Comparison of ENCODE assay signal across 16 cellular contexts in the genomic region with DNA sequence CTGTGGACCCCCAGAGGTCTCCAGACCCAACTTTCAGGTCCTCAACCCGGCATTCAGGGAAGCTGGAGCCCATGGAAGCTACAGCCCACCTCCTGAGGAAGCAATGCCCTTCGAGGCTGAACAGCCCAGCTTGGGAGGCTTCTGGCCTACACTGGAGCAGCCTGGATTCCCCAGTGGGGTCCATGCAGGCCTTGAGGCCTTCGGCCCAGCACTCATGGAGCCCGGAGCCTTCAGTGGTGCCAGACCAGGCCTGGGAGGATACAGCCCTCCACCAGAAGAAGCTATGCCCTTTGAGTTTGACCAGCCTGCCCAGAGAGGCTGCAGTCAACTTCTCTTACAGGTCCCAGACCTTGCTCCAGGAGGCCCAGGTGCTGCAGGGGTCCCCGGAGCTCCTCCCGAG. TPM values are rescaled to one million over a fixed set of nuclear protein-coding genes. Genes with fewer than 3 reads are reported as not detected.
"Had no signal": no experiment of that assay in that cellular context is flagged by ENCODE, and none has a peak within 500 bp of the region (broad histone marks: within the 10 kb centered on the region; RNA-seq: fewer than 3 reads in every experiment).

No MANE protein-coding gene starts in this region.

- H3K4me1 ChIP-seq: gastrocnemius medialis had no signal

- H3K27ac Mint-ChIP-seq: nephron progenitor cell had no signal

- DNase-seq: effector memory CD4-positive, alpha-beta T cell; heart right ventricle; kidney; left ventricle myocardium inferior; mesenchymal stem cell; sigmoid colon; stomach had no signal

- H3K9me3 ChIP-seq: esophagus muscularis mucosa, gastrocnemius medialis, heart right ventricle, left ventricle myocardium inferior, sigmoid colon, stomach, thoracic aorta, transverse colon had no signal

- H3K36me3 ChIP-seq: esophagus muscularis mucosa, gastrocnemius medialis, heart right ventricle, left ventricle myocardium inferior, sigmoid colon, stomach, thoracic aorta, transverse colon had no signal

- FAIRE-seq: kidney had no signal

- H3K4me3 ChIP-seq: lung, skin epidermis had no signal

- H3K27ac ChIP-seq: epithelial cell of prostate, esophagus muscularis mucosa, heart right ventricle, left ventricle myocardium inferior, sigmoid colon, skin epidermis, stomach, thoracic aorta, transverse colon had no signal

RNA-seq across cellular contexts. Expression of a gene that starts 2.8 kb away (rescaled TPM):
- total RNA-seq: gastrocnemius medialis had no signal
- polyA plus RNA-seq: naive thymus-derived CD4-positive, alpha-beta T cell had no signal
